25 cellular contexts compared by ENCODE assay signal in genomic region chr17:75557852-75558665, GRCh38. TPM values are rescaled to one million over a fixed set of nuclear protein-coding genes. Genes with fewer than 3 reads are reported as not detected.
DNase-seq lines count a peak whose midpoint lies in the region; ATAC-seq and TF ChIP-seq lines count a peak whose summit lies in the region.
"Had no signal": no experiment of that assay in that cellular context is flagged by ENCODE, and none has a peak within 500 bp of the region (broad histone marks: within the 10 kb centered on the region; RNA-seq: fewer than 3 reads in every experiment).

No MANE protein-coding gene starts in this region.

- POLR2A ChIA-PET in MCF 10A (lab: Yijun Ruan, JAX) = no interaction called here

- H3K27me3 ChIP-seq in breast epithelium (no peaks in the 10 kb centered on the region), duodenal mucosa (ENCODE audit: control insufficient read depth in 1 of 2, insufficient read depth in 2 of 2, low read length in 2 of 2) (no peaks in the 10 kb centered on the region), upper lobe of left lung (no peaks in the 10 kb centered on the region), brain microvascular endothelial cell (replicated peaks) (no peaks in the 10 kb centered on the region)
- H3K27me3 ChIP-seq: spleen, testis had no signal

- TF ChIP-seq EP300 in upper lobe of left lung (IDR thresholded peaks at IDR 0.05) = no peak

- intact Hi-C loops in breast epithelium (cut with DNase I; ENCODE audit: low total_unique reads) (no loop called here), MCF 10A (cut with micrococcal nuclease) (no loop called here), mucosa of descending colon (cut with DNase I, micrococcal nuclease) (no loop called here)

- no TSS peak for BruUV-seq in MCF 10A (replicated peaks; lab: Mats Ljungman, UMichigan)

- peak overlapping the region; percentile 43 to 45 for H3K9ac ChIP-seq in duodenal mucosa (ENCODE audit: low read depth in 1 of 2, low read length in 2 of 2)

- H3K27ac ChIP-seq in breast epithelium = peak overlapping the region; percentile 53 to 82
- peak overlapping the region; percentile 71 for H3K27ac ChIP-seq in duodenal mucosa (ENCODE audit: low read depth, low read length)
- peak overlapping the region in 3 of 4 donors; percentile 42 to 63 (median 49) for H3K27ac ChIP-seq in upper lobe of left lung
- H3K27ac ChIP-seq in brain microvascular endothelial cell = no peak overlapping the region
- H3K27ac ChIP-seq: left ventricle myocardium inferior, testis had no signal

- in situ Hi-C loops in brain microvascular endothelial cell (cut with HindIII; ENCODE audit: low pct_ligation_motif_present, low sequenced_read_pairs) = no loop called here

- H3K4me1 Mint-ChIP-seq in MCF 10A (ENCODE audit: insufficient read depth, unreplicated experiment) = no peaks in the 10 kb centered on the region
- no peaks in the 10 kb centered on the region for H3K4me1 Mint-ChIP-seq in activated T-cell treated with anti-CD3 and anti-CD28 coated beads, Interleukin-2, amount 50 U/mL, for 4 hours (ENCODE audit: low read depth)
- H3K4me1 Mint-ChIP-seq: activated CD4-positive, alpha-beta memory T cell treated with anti-CD3 and anti-CD28 coated beads, Interleukin-2, amount 10 ng/mL, durations not matched to agents 7 days and 5 days; activated naive CD4-positive, alpha-beta T cell treated with anti-CD3 and anti-CD28 coated beads, Interleukin-2, amount 50 U/mL, for 24 hours had no signal

- H3K4me1 ChIP-seq in breast epithelium (peaks cover 0 to 12% of the 10 kb centered on the region in 2 donors), duodenal mucosa (ENCODE audit: control insufficient read depth in 1 of 2, insufficient read depth in 2 of 2, low read length in 2 of 2) (peaks cover 30% of the 10 kb centered on the region in 2 donors), mucosa of descending colon (ENCODE audit: low read depth) (peaks cover 32% of the 10 kb centered on the region), upper lobe of left lung (peaks cover 0 to 21% (median 17%) of the 10 kb centered on the region in 4 donors)
- H3K4me1 ChIP-seq: prostate gland had no signal

- no peak for TF ChIP-seq CTCF in breast epithelium (IDR thresholded peaks at IDR 0.05)
- no peak for TF ChIP-seq CTCF in MCF 10A (IDR thresholded peaks at IDR 0.05; ENCODE audit: unreplicated experiment)
- no peak for TF ChIP-seq CTCF in mucosa of descending colon (IDR thresholded peaks at IDR 0.05)
- no peak for TF ChIP-seq CTCF in upper lobe of left lung (IDR thresholded peaks at IDR 0.05)
- TF ChIP-seq CTCF in brain microvascular endothelial cell (IDR thresholded peaks at IDR 0.05; ENCODE audit: low read depth, low read length, missing control alignments) = no peak

- H3K27me3 Mint-ChIP-seq in MCF 10A (ENCODE audit: insufficient read depth, unreplicated experiment) = no peaks in the 10 kb centered on the region
- H3K27me3 Mint-ChIP-seq in activated T-cell treated with anti-CD3 and anti-CD28 coated beads, Interleukin-2, amount 50 U/mL, for 4 hours (ENCODE audit: low read depth) = no peaks in the 10 kb centered on the region
- H3K27me3 Mint-ChIP-seq: activated CD4-positive, alpha-beta memory T cell treated with anti-CD3 and anti-CD28 coated beads, Interleukin-2, amount 10 ng/mL, durations not matched to agents 7 days and 5 days; activated naive CD4-positive, alpha-beta T cell treated with anti-CD3 and anti-CD28 coated beads, Interleukin-2, amount 50 U/mL, for 24 hours; naive thymus-derived CD8-positive, alpha-beta T cell had no signal

- H3K9me3 Mint-ChIP-seq in MCF 10A (ENCODE audit: unreplicated experiment) = no peaks in the 10 kb centered on the region
- no peaks in the 10 kb centered on the region for H3K9me3 Mint-ChIP-seq in activated T-cell treated with anti-CD3 and anti-CD28 coated beads, Interleukin-2, amount 50 U/mL, for 4 hours
- H3K9me3 Mint-ChIP-seq: activated CD4-positive, alpha-beta memory T cell treated with anti-CD3 and anti-CD28 coated beads, Interleukin-2, amount 10 ng/mL, durations not matched to agents 7 days and 5 days; activated naive CD4-positive, alpha-beta T cell treated with anti-CD3 and anti-CD28 coated beads, Interleukin-2, amount 50 U/mL, for 24 hours; naive thymus-derived CD8-positive, alpha-beta T cell had no signal

- CTCF ChIA-PET in MCF 10A (lab: Yijun Ruan, JAX) = interaction anchor here (0.6 to 1.2 kb wide), 3 partner anchors 42 to 1126 kb away, joined by 3 to 5 read pairs (median 3); partner anchors contain the start of gene TSEN54

- TF ChIP-seq POLR2A in breast epithelium (IDR thresholded peaks at IDR 0.05) = no peak
- TF ChIP-seq POLR2A in upper lobe of left lung (IDR thresholded peaks at IDR 0.05) = no peak

- 87 to 93% methylated on average over 6 to 17 of the region's 18 CpGs for WGBS in upper lobe of left lung, 2 donors

- ATAC-seq in mucosa of descending colon = peak; percentile 2
- peak in 1 of 2 donors; percentile 6 for ATAC-seq in upper lobe of left lung (ENCODE audit: low FRiP score in 2 of 2)
- no peak for ATAC-seq in GM19328 (IDR thresholded peaks at IDR 0.05; ENCODE audit: unreplicated experiment)
- no peak for ATAC-seq in activated T-cell treated with anti-CD3 and anti-CD28 coated beads, Interleukin-2, amount 50 U/mL, for 4 hours
- ATAC-seq: naive thymus-derived CD8-positive, alpha-beta T cell had no signal

- peaks cover 6% of the 10 kb centered on the region for H3K36me3 Mint-ChIP-seq in MCF 10A (ENCODE audit: insufficient read depth, unreplicated experiment)
- peaks cover 3% of the 10 kb centered on the region for H3K36me3 Mint-ChIP-seq in activated T-cell treated with anti-CD3 and anti-CD28 coated beads, Interleukin-2, amount 50 U/mL, for 4 hours (ENCODE audit: insufficient read depth)
- H3K36me3 Mint-ChIP-seq: activated naive CD4-positive, alpha-beta T cell treated with anti-CD3 and anti-CD28 coated beads, Interleukin-2, amount 50 U/mL, for 24 hours had no signal

- H3K27ac Mint-ChIP-seq in MCF 10A (ENCODE audit: low read depth, unreplicated experiment) = no peak overlapping the region
- H3K27ac Mint-ChIP-seq: activated CD4-positive, alpha-beta memory T cell treated with anti-CD3 and anti-CD28 coated beads, Interleukin-2, amount 10 ng/mL, durations not matched to agents 7 days and 5 days; activated naive CD4-positive, alpha-beta T cell treated with anti-CD3 and anti-CD28 coated beads, Interleukin-2, amount 50 U/mL, for 24 hours had no signal

- H3K4me3 ChIP-seq in breast epithelium (no peak overlapping the region), duodenal mucosa (ENCODE audit: low read depth in 1 of 2, low read length in 2 of 2) (no peak overlapping the region), mucosa of descending colon (no peak overlapping the region), upper lobe of left lung (no peak overlapping the region), brain microvascular endothelial cell (ENCODE audit: low read depth, low read length) (no peak overlapping the region)
- H3K4me3 ChIP-seq: left ventricle myocardium inferior, prostate gland, spleen, testis had no signal

- no peaks in the 10 kb centered on the region for H3K9me3 ChIP-seq in breast epithelium
- no peaks in the 10 kb centered on the region for H3K9me3 ChIP-seq in duodenal mucosa (ENCODE audit: control insufficient read depth in 1 of 2, low read length in 2 of 2)
- H3K9me3 ChIP-seq in mucosa of descending colon = no peaks in the 10 kb centered on the region
- no peaks in the 10 kb centered on the region for H3K9me3 ChIP-seq in upper lobe of left lung
- H3K9me3 ChIP-seq: left ventricle myocardium inferior, prostate gland, spleen, testis had no signal

- no peak overlapping the region for H3K4me3 Mint-ChIP-seq in MCF 10A (ENCODE audit: unreplicated experiment)
- no peak overlapping the region for H3K4me3 Mint-ChIP-seq in activated T-cell treated with anti-CD3 and anti-CD28 coated beads, Interleukin-2, amount 50 U/mL, for 4 hours
- H3K4me3 Mint-ChIP-seq: activated CD4-positive, alpha-beta memory T cell treated with anti-CD3 and anti-CD28 coated beads, Interleukin-2, amount 10 ng/mL, durations not matched to agents 7 days and 5 days; activated naive CD4-positive, alpha-beta T cell treated with anti-CD3 and anti-CD28 coated beads, Interleukin-2, amount 50 U/mL, for 24 hours; naive thymus-derived CD8-positive, alpha-beta T cell had no signal

- DNase-seq in breast epithelium (ENCODE audit: low spot score in 2 of 2) = no peak
- no peak for DNase-seq in MCF 10A (ENCODE audit: unreplicated experiment)
- DNase-seq in mucosa of descending colon = no peak
- no peak for DNase-seq in upper lobe of left lung
- no peak for DNase-seq in brain microvascular endothelial cell
- no peak for DNase-seq in activated T-cell treated with anti-CD3 and anti-CD28 coated beads, Interleukin-2, amount 50 U/mL, for 4 hours
- DNase-seq: activated CD4-positive, alpha-beta memory T cell treated with anti-CD3 and anti-CD28 coated beads, Interleukin-2, amount 10 ng/mL, durations not matched to agents 7 days and 5 days; activated T-cell treated with anti-CD3 and anti-CD28 coated beads, Interleukin-2, amount 50 U/mL, for 48 hours; dermis blood vessel endothelial cell; DND-41; erythroblast; left ventricle myocardium inferior; MM.1S; naive thymus-derived CD8-positive, alpha-beta T cell; NCI-H187; NCI-H345; SHP77 treated with DMSO at 0.1 percent for 48 hours; spleen; stimulated activated CD8-positive, alpha-beta memory T cell treated with anti-CD3 and anti-CD28 coated beads, Interleukin-4, amount 100 ng/mL, for 48 hours; T-helper 2 cell; testis had no signal

- H3K36me3 ChIP-seq in breast epithelium = no peaks in the 10 kb centered on the region
- peaks cover 15 to 43% of the 10 kb centered on the region in 2 donors for H3K36me3 ChIP-seq in duodenal mucosa (ENCODE audit: control insufficient read depth in 1 of 2, insufficient read depth in 2 of 2, low read length in 2 of 2)
- peaks cover 2% of the 10 kb centered on the region for H3K36me3 ChIP-seq in mucosa of descending colon (ENCODE audit: low read depth)
- H3K36me3 ChIP-seq in upper lobe of left lung = peaks cover 0 to 20% (median 12%) of the 10 kb centered on the region in 4 donors
- no peaks in the 10 kb centered on the region for H3K36me3 ChIP-seq in brain microvascular endothelial cell (replicated peaks)
- H3K36me3 ChIP-seq: left ventricle myocardium inferior had no signal

RNA-seq across cellular contexts. Expression of gene MYO15B, which starts 29.5 kb away (rescaled TPM):
- total RNA-seq in breast epithelium (100 to 1,000 TPM in 1 of 3 donors, 10 to 100 TPM in 2; 65.3 to 121 (median 86.6) TPM), MCF 10A (2022) (10.9 and 16.9 TPM in 2 replicates), mucosa of descending colon (1,000 to 10,000 TPM in 1 of 3 donors, 100 to 1,000 TPM in 2; 591 to 1,071 (median 660) TPM), upper lobe of left lung (100 to 1,000 TPM in 4 of 6 donors, 10 to 100 TPM in 2; 89.8 to 592 (median 183) TPM)
- total RNA-seq in activated T-cell treated with anti-CD3 and anti-CD28 coated beads, Interleukin-2, amount 50 U/mL, for 4 hours = 10 to 100 TPM in 2 of 3 donors, 1 to 10 TPM in 1; 9.3 to 29.6 (median 14.0) TPM

RNA-seq across cellular contexts. Expression of gene LLGL2, which starts 32.6 kb away (rescaled TPM):
- total RNA-seq in breast epithelium = 10 to 100 TPM in 2 of 3 donors, 1 to 10 TPM in 1; 4.6 to 60.2 (median 52.4) TPM
- total RNA-seq in MCF 10A (2022) = 19.8 and 21.2 TPM in 2 replicates
- 100 to 1,000 TPM; 269 to 590 (median 405) TPM for total RNA-seq in mucosa of descending colon
- total RNA-seq in upper lobe of left lung = 100 to 1,000 TPM; 113 to 256 (median 175) TPM
- total RNA-seq in activated T-cell treated with anti-CD3 and anti-CD28 coated beads, Interleukin-2, amount 50 U/mL, for 4 hours = 10 to 100 TPM in 2 of 3 donors, 1 to 10 TPM in 1; 9.5 to 14.1 (median 10.2) TPM

RNA-seq across cellular contexts. Expression of gene TSEN54, which starts 41.7 kb away (rescaled TPM):
- total RNA-seq in breast epithelium (10 to 100 TPM; 18.4 to 34.7 (median 31.2) TPM), MCF 10A (2022) (13.3 and 15.6 TPM in 2 replicates), mucosa of descending colon (10 to 100 TPM; 26.3 to 38.0 (median 28.7) TPM), upper lobe of left lung (100 to 1,000 TPM in 2 of 6 donors, 10 to 100 TPM in 4; 19.5 to 125 (median 31.3) TPM)
- total RNA-seq in activated T-cell treated with anti-CD3 and anti-CD28 coated beads, Interleukin-2, amount 50 U/mL, for 4 hours = 10 to 100 TPM; 64.1 to 76.2 (median 71.5) TPM

RNA-seq across cellular contexts. Expression of gene CASKIN2, which starts 42.7 kb away (rescaled TPM):
- total RNA-seq in breast epithelium (10 to 100 TPM in 2 of 3 donors, 1 to 10 TPM in 1; 10.0 to 23.3 (median 14.6) TPM), MCF 10A (2022) (19.2 and 19.8 TPM in 2 replicates), mucosa of descending colon (10 to 100 TPM; 27.8 to 44.5 (median 33.8) TPM), upper lobe of left lung (100 to 1,000 TPM in 1 of 6 donors, 10 to 100 TPM in 5; 24.1 to 113 (median 48.5) TPM)
- 1 to 10 TPM; 4.3 to 6.0 (median 5.9) TPM for total RNA-seq in activated T-cell treated with anti-CD3 and anti-CD28 coated beads, Interleukin-2, amount 50 U/mL, for 4 hours
